Comparison of ENCODE assay signal across 3 cellular contexts in genomic region chr2:133341575-133341974, GRCh38.
A peak's percentile ranks its signal among the peaks of the same experiment; 100 is the strongest.
TF ChIP-seq lines count a peak whose summit lies in the region.

No MANE protein-coding gene starts in this region.

TF ChIP-seq in SK-N-SH, 30 proteins besides CTCF, POLR2A, EP300 and RAD21 (continued from another document):
- TF ChIP-seq REST (IDR thresholded peaks at IDR 0.05; ENCODE audit: low read depth, low read length), result peak; percentile 51; the same call in 1 of the 2 replicates
TF ChIP-seq in SK-N-SH: peak in this region for 1.

TF ChIP-seq in SK-N-SH treated with all-trans-retinoic acid at 6 μM for 48 hours, 23 proteins besides CTCF, POLR2A, EP300 and RAD21:
- TF ChIP-seq POU6F1 (CRISPR knock-in tag; IDR thresholded peaks at IDR 0.05; ENCODE audit: borderline replicate concordance, low read depth) (no peak), TCF4 (CRISPR knock-in tag; IDR thresholded peaks at IDR 0.05; ENCODE audit: borderline replicate concordance) (no peak), PATZ1 (CRISPR knock-in tag; IDR thresholded peaks at IDR 0.05; ENCODE audit: borderline replicate concordance) (no peak), ARNTL (CRISPR knock-in tag; IDR thresholded peaks at IDR 0.05; ENCODE audit: borderline replicate concordance, low read depth) (no peak), ESRRG (CRISPR knock-in tag; IDR thresholded peaks at IDR 0.05) (no peak), ZC3H10 (CRISPR knock-in tag; IDR thresholded peaks at IDR 0.05) (no peak), PPARA (CRISPR knock-in tag; IDR thresholded peaks at IDR 0.05; ENCODE audit: borderline replicate concordance) (no peak), ZNF70 (CRISPR knock-in tag; IDR thresholded peaks at IDR 0.05) (no peak), RARB (CRISPR knock-in tag; IDR thresholded peaks at IDR 0.05) (no peak), ISL1 (CRISPR knock-in tag; IDR thresholded peaks at IDR 0.05) (no peak), CREB5 (CRISPR knock-in tag; IDR thresholded peaks at IDR 0.05; ENCODE audit: low read depth) (no peak), SNAI2 (CRISPR knock-in tag; IDR thresholded peaks at IDR 0.05) (no peak), OSR1 (CRISPR knock-in tag; IDR thresholded peaks at IDR 0.05) (no peak), CSRNP3 (CRISPR knock-in tag; IDR thresholded peaks at IDR 0.05) (no peak), BACH2 (CRISPR knock-in tag; IDR thresholded peaks at IDR 0.05; ENCODE audit: borderline replicate concordance) (no peak), TOX (CRISPR knock-in tag; IDR thresholded peaks at IDR 0.05; ENCODE audit: borderline replicate concordance) (no peak), CSDC2 (CRISPR knock-in tag; IDR thresholded peaks at IDR 0.05) (no peak), ZNF565 (CRISPR knock-in tag; conservative IDR thresholded peaks at IDR 0.05; ENCODE audit: low read depth) (no peak)

TF ChIP-seq in HEK293, 187 proteins besides CTCF, POLR2A, EP300 and RAD21:
- TF ChIP-seq REST (tag by site-specific recombination; IDR thresholded peaks at IDR 0.05), result peak; percentile 85
- TF ChIP-seq ZNF555 (tag by site-specific recombination; conservative IDR thresholded peaks at IDR 0.05), result no peak
- TF ChIP-seq OVOL3 (tag by site-specific recombination; IDR thresholded peaks at IDR 0.05), result no peak
- no peak for TF ChIP-seq BCL6B (tag by site-specific recombination; IDR thresholded peaks at IDR 0.05)
- no peak for TF ChIP-seq ZNF670 (tag by site-specific recombination; IDR thresholded peaks at IDR 0.05; ENCODE audit: low read depth)
